ENCODE assay signal across 23 cellular contexts in the genomic region with DNA sequence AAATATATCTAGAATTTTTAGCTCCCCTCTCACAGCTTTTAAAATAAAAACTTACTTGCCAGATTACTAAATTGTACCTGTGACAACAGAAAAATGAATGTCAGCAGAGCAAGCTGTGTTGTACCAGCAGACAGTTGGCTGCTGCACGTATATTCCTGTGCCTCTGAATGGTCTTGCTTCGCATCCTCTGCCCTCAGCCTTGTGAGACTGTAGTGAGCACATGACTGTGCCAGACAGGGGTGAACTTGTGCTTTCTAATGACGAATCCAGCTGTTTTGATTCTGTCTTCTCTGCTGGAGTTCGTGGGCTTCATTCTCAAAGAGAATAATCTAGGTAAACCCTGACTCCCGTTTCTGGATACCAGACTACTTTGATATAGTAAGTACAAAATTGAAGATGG. TPM values are rescaled to one million over a fixed set of nuclear protein-coding genes. Genes with fewer than 3 reads are reported as not detected.
DNase-seq lines count a peak whose midpoint lies in the region; ATAC-seq and TF ChIP-seq lines count a peak whose summit lies in the region.
"Had no signal": no experiment of that assay in that cellular context is flagged by ENCODE, and none has a peak within 500 bp of the region (broad histone marks: within the 10 kb centered on the region; RNA-seq: fewer than 3 reads in every experiment).

No MANE protein-coding gene starts in this region.

- no peak overlapping the region for H3K4me3 ChIP-seq in endodermal cell (ENCODE audit: low read length)
- H3K4me3 ChIP-seq: A549, stomach had no signal

- H3K9me3 ChIP-seq in endodermal cell (ENCODE audit: control insufficient read depth, low read length): no peaks in the 10 kb centered on the region
- H3K9me3 ChIP-seq: A549, stomach had no signal

- peaks cover 6% of the 10 kb centered on the region for H3K4me1 Mint-ChIP-seq in endodermal cell
- H3K4me1 Mint-ChIP-seq in natural killer cell treated with Interleukin-12 subunit alpha and Interleukin-12 subunit beta and Interleukin-15 and Interleukin-18, amount 100 ng/mL, for 72 hours (ENCODE audit: low read depth in 2 of 2): peaks cover 18 to 23% of the 10 kb centered on the region in 2 donors
- H3K4me1 Mint-ChIP-seq: CD14-positive monocyte had no signal

- H3K36me3 Mint-ChIP-seq in endodermal cell (ENCODE audit: low read depth): no peaks in the 10 kb centered on the region
- H3K36me3 Mint-ChIP-seq in natural killer cell treated with Interleukin-12 subunit alpha and Interleukin-12 subunit beta and Interleukin-15 and Interleukin-18, amount 100 ng/mL, for 72 hours: no peaks in the 10 kb centered on the region
- H3K36me3 Mint-ChIP-seq: CD14-positive monocyte, natural killer cell, type B pancreatic cell had no signal

- no peaks in the 10 kb centered on the region for H3K36me3 ChIP-seq in endodermal cell (ENCODE audit: control insufficient read depth, insufficient read depth, low read length)
- H3K36me3 ChIP-seq: stomach had no signal

- H3K4me3 Mint-ChIP-seq in endodermal cell: no peak overlapping the region
- H3K4me3 Mint-ChIP-seq in natural killer cell treated with Interleukin-12 subunit alpha and Interleukin-12 subunit beta and Interleukin-15 and Interleukin-18, amount 100 ng/mL, for 72 hours: no peak overlapping the region
- H3K4me3 Mint-ChIP-seq: activated CD4-positive, alpha-beta T cell treated with anti-CD3 and anti-CD28 coated beads, Interleukin-2, amount 10 ng/mL, durations not matched to agents 24 days and 14 days; CD14-positive monocyte; dendritic cell treated with granulocyte-macrophage colony-stimulating factor and Interleukin-4, amounts not matched to agents 40 ng/mL and 50 ng/mL, for 4 days; natural killer cell; type B pancreatic cell had no signal

- TF ChIP-seq CTCF in endodermal cell (conservative IDR thresholded peaks at IDR 0.05) (no peak), omental fat pad (IDR thresholded peaks at IDR 0.05) (no peak)

- H3K27me3 ChIP-seq in endodermal cell (ENCODE audit: control insufficient read depth, insufficient read depth, low read length, poor library complexity, severe bottlenecking): no peaks in the 10 kb centered on the region
- H3K27me3 ChIP-seq: foreskin keratinocyte, stomach had no signal

- no peak for ATAC-seq in omental fat pad (ENCODE audit: low FRiP score)
- ATAC-seq in natural killer cell treated with Interleukin-12 subunit alpha and Interleukin-12 subunit beta and Interleukin-15 and Interleukin-18, amount 100 ng/mL, for 72 hours: no peak
- ATAC-seq: foreskin keratinocyte had no signal

- no peak overlapping the region for H3K27ac ChIP-seq in endodermal cell (ENCODE audit: low read depth, low read length)
- H3K27ac ChIP-seq: A549, foreskin keratinocyte, stomach had no signal

- no peaks in the 10 kb centered on the region for H3K4me1 ChIP-seq in endodermal cell (ENCODE audit: control insufficient read depth, insufficient read depth, low read length)
- H3K4me1 ChIP-seq: foreskin keratinocyte, stomach had no signal

- peak; percentile 3 for DNase-seq in NK-92 treated with Interleukin-12 subunit alpha and Interleukin-12 subunit beta, amount 100 ng/mL, for 24 hours (lab: John Stamatoyannopoulos, UW)
- no peak for DNase-seq in NK-92 (lab: John Stamatoyannopoulos, UW; ENCODE audit: unreplicated experiment)
- DNase-seq in LHCN-M2 (ENCODE audit: low read depth): peak; percentile 58
- no peak for DNase-seq in endodermal cell
- DNase-seq in COR-L47 (lab: John Stamatoyannopoulos, UW): no peak
- no peak for DNase-seq in omental fat pad (ENCODE audit: low spot score)
- no peak for DNase-seq in D341Med (ENCODE audit: low spot score)
- DNase-seq in natural killer cell treated with Interleukin-12 subunit alpha and Interleukin-12 subunit beta and Interleukin-15 and Interleukin-18, amount 100 ng/mL, for 72 hours (ENCODE audit: low spot score): no peak
- DNase-seq: activated effector memory CD4-positive, alpha-beta T cell treated with Interleukin-2 at 50 U/mL for 16 hours; DMS53; foreskin keratinocyte; GOT3; mesendoderm; natural killer cell; NCI-H146; NCI-H345; stimulated activated CD4-positive, alpha-beta T cell treated with anti-CD3 and anti-CD28 coated beads, Interleukin-4, amount 100 ng/mL, for 1 hour; stomach had no signal

- H3K9ac ChIP-seq in endodermal cell (ENCODE audit: extremely low read depth, low read length, poor library complexity, severe bottlenecking): no peak overlapping the region

- no peaks in the 10 kb centered on the region for H3K27me3 Mint-ChIP-seq in endodermal cell (ENCODE audit: insufficient read depth)
- H3K27me3 Mint-ChIP-seq in natural killer cell treated with Interleukin-12 subunit alpha and Interleukin-12 subunit beta and Interleukin-15 and Interleukin-18, amount 100 ng/mL, for 72 hours: peaks cover 0 to 12% of the 10 kb centered on the region in 2 donors
- H3K27me3 Mint-ChIP-seq: type B pancreatic cell had no signal

- 45 to 73% methylated on average over 2 to 5 of the region's 5 CpGs for WGBS in endodermal cell (ENCODE audit: insufficient coverage in 1 of 2, insufficient read length in 1 of 2), 2 experiments

- H3K9me3 Mint-ChIP-seq in endodermal cell: no peaks in the 10 kb centered on the region
- no peaks in the 10 kb centered on the region for H3K9me3 Mint-ChIP-seq in natural killer cell treated with Interleukin-12 subunit alpha and Interleukin-12 subunit beta and Interleukin-15 and Interleukin-18, amount 100 ng/mL, for 72 hours
- H3K9me3 Mint-ChIP-seq: activated CD4-positive, alpha-beta T cell treated with anti-CD3 and anti-CD28 coated beads, Interleukin-2, amount 10 ng/mL, durations not matched to agents 24 days and 14 days; dendritic cell treated with granulocyte-macrophage colony-stimulating factor and Interleukin-4, amounts not matched to agents 40 ng/mL and 50 ng/mL, for 4 days; natural killer cell; type B pancreatic cell had no signal

- H3K27ac Mint-ChIP-seq in endodermal cell: peak overlapping the region; percentile 62
- no peak overlapping the region for H3K27ac Mint-ChIP-seq in natural killer cell treated with Interleukin-12 subunit alpha and Interleukin-12 subunit beta and Interleukin-15 and Interleukin-18, amount 100 ng/mL, for 72 hours
- H3K27ac Mint-ChIP-seq: activated CD4-positive, alpha-beta T cell treated with anti-CD3 and anti-CD28 coated beads, Interleukin-2, amount 10 ng/mL, durations not matched to agents 24 days and 14 days; CD14-positive monocyte; dendritic cell treated with granulocyte-macrophage colony-stimulating factor and Interleukin-4, amounts not matched to agents 40 ng/mL and 50 ng/mL, for 4 days; natural killer cell; type B pancreatic cell had no signal

RNA-seq across cellular contexts. Expression of gene FRMD6, which starts 58.3 kb away (rescaled TPM):
- 170 and 223 TPM in 2 replicates for total RNA-seq in LHCN-M2 (2014; rRNA removed)
- polyA plus RNA-seq in LHCN-M2 (2012): 117 TPM
- 10 to 100 TPM; 12.1 to 14.8 TPM for total RNA-seq in endodermal cell
- polyA plus RNA-seq in endodermal cell (2013, experiment 1 of 2): 13.0 TPM
- polyA plus RNA-seq in endodermal cell (2013, experiment 2 of 2): 14.5 TPM
- total RNA-seq in omental fat pad: 10 to 100 TPM; 13.5 to 25.7 (median 19.3) TPM
- total RNA-seq in natural killer cell treated with Interleukin-12 subunit alpha and Interleukin-12 subunit beta and Interleukin-15 and Interleukin-18, amount 100 ng/mL, for 72 hours: 1 to 10 TPM; 2.5 to 3.0 TPM

Comparison
In these comparisons a context has a peak if more than half of its experiments do, and no peak if none do; other contexts are left out.
1. DNase-seq: peak in NK-92 treated with Interleukin-12 subunit alpha and Interleukin-12 subunit beta, amount 100 ng/mL, for 24 hours (single experiment) and LHCN-M2 (single experiment); none in NK-92 (single experiment), endodermal cell (single experiment), COR-L47 (single experiment), omental fat pad (single experiment), D341Med (single experiment) and natural killer cell treated with Interleukin-12 subunit alpha and Interleukin-12 subunit beta and Interleukin-15 and Interleukin-18, amount 100 ng/mL, for 72 hours (single experiment).